In genomic region chr19:50050406-50051223, GRCh38 we compare ENCODE assay signal across 1 cellular context.
A peak's percentile ranks its signal among the peaks of the same experiment; 100 is the strongest.
TF ChIP-seq lines count a peak whose summit lies in the region.

No MANE protein-coding gene starts in this region.

TF ChIP-seq in SK-N-SH, 30 proteins besides CTCF, POLR2A, EP300 and RAD21 (continued from another document):
- TF ChIP-seq TAF1 (IDR thresholded peaks at IDR 0.05; ENCODE audit: borderline replicate concordance, low read depth, low read length) (0 out of 2 replicates have a peak, but pooled peaks have one; percentile 9), RFX5 (IDR thresholded peaks at IDR 0.05; ENCODE audit: low read length) (peak; percentile 98), FOXM1 (IDR thresholded peaks at IDR 0.05; ENCODE audit: low read depth) (no peak), IRF3 (IDR thresholded peaks at IDR 0.05; ENCODE audit: low read depth, low read length) (no peak), RXRA (IDR thresholded peaks at IDR 0.05; ENCODE audit: borderline replicate concordance, low read depth) (no peak)
